Comparison of ENCODE assay signal across 14 cellular contexts in genomic region chr20:36969050-36969449, GRCh38. TPM values are rescaled to one million over a fixed set of nuclear protein-coding genes. Genes with fewer than 3 reads are reported as not detected.
A peak's percentile ranks its signal among the peaks of the same experiment; 100 is the strongest.
DNase-seq lines count a peak whose midpoint lies in the region; ATAC-seq and TF ChIP-seq lines count a peak whose summit lies in the region.
"Had no signal": no experiment of that assay in that cellular context is flagged by ENCODE, and none has a peak within 500 bp of the region (broad histone marks: within the 10 kb centered on the region; RNA-seq: fewer than 3 reads in every experiment).

No MANE protein-coding gene starts in this region.

- POLR2A ChIA-PET in T-cell (lab: Charles Lee) = no interaction called here

- peak overlapping the region; percentile 22 for H3K4me3 Mint-ChIP-seq in activated T-cell treated with anti-CD3 and anti-CD28 coated beads, Interleukin-2, amount 50 U/mL, for 24 hours
- peak overlapping the region; percentile 48 to 83 (median 55) for H3K4me3 Mint-ChIP-seq in T-cell

- H3K4me3 ChIP-seq in heart right ventricle = no peak overlapping the region
- H3K4me3 ChIP-seq in skin epidermis = no peak overlapping the region
- H3K4me3 ChIP-seq: upper lobe of left lung had no signal

- H3K36me3 ChIP-seq in heart right ventricle = no peaks in the 10 kb centered on the region
- H3K36me3 ChIP-seq: upper lobe of left lung had no signal

- H3K36me3 Mint-ChIP-seq in activated T-cell treated with anti-CD3 and anti-CD28 coated beads, Interleukin-2, amount 50 U/mL, for 24 hours (ENCODE audit: low read depth) = no peaks in the 10 kb centered on the region
- H3K36me3 Mint-ChIP-seq in T-cell = peaks cover 12% of the 10 kb centered on the region

- DNase-seq in activated T-cell treated with anti-CD3 and anti-CD28 coated beads, Interleukin-2, amount 50 U/mL, for 24 hours = no peak
- DNase-seq in activated T-cell treated with anti-CD3 and anti-CD28 coated beads, Interleukin-2, amount 50 U/mL, for 48 hours = no peak
- DNase-seq in T-cell (no peak), heart right ventricle (no peak), NAMALWA (ENCODE audit: low spot score) (no peak), NCI-H187 (lab: John Stamatoyannopoulos, UW) (no peak)
- DNase-seq: DMS79, NCI-H1436 treated with DMSO at 0.1 percent for 48 hours, NCI-H510A, posterior cingulate gyrus, RPMI8226, upper lobe of left lung had no signal

- intact Hi-C loops in heart right ventricle (cut with DNase I) = no loop called here

- peaks cover 0 to 29% (median 0%) of the 10 kb centered on the region in 9 donors for H3K4me1 ChIP-seq in heart right ventricle

- peak overlapping the region; percentile 57 for H3K27ac Mint-ChIP-seq in activated T-cell treated with anti-CD3 and anti-CD28 coated beads, Interleukin-2, amount 50 U/mL, for 24 hours
- H3K27ac Mint-ChIP-seq in T-cell = peak overlapping the region; percentile 97 to 98

- peaks cover 63% of the 10 kb centered on the region for H3K4me1 Mint-ChIP-seq in activated T-cell treated with anti-CD3 and anti-CD28 coated beads, Interleukin-2, amount 50 U/mL, for 24 hours (ENCODE audit: low read depth)
- peaks cover 61 to 75% (median 64%) of the 10 kb centered on the region in 3 donors for H3K4me1 Mint-ChIP-seq in T-cell

- CTCF ChIA-PET in T-cell (lab: Charles Lee) = interaction anchor here in 1 of 2 donors (1.5 kb wide), 2 partner anchors 39 to 46 kb away, joined by 3 read pairs; no protein-coding TSS in a partner anchor

- H3K27me3 Mint-ChIP-seq in activated T-cell treated with anti-CD3 and anti-CD28 coated beads, Interleukin-2, amount 50 U/mL, for 24 hours = no peaks in the 10 kb centered on the region
- H3K27me3 Mint-ChIP-seq in T-cell = no peaks in the 10 kb centered on the region

- ATAC-seq in T-cell (replicated peaks in 1 of 4) = no peak
- ATAC-seq in heart right ventricle = peak in 6 of 8 donors; percentile 12 to 42 (median 35)
- no peak for ATAC-seq in GM18907 (IDR thresholded peaks at IDR 0.05; ENCODE audit: unreplicated experiment)

- H3K9me3 Mint-ChIP-seq in activated T-cell treated with anti-CD3 and anti-CD28 coated beads, Interleukin-2, amount 50 U/mL, for 24 hours = peaks cover 3% of the 10 kb centered on the region
- H3K9me3 Mint-ChIP-seq in T-cell = peaks cover 0 to 5% (median 0%) of the 10 kb centered on the region in 3 donors

- no peaks in the 10 kb centered on the region for H3K27me3 ChIP-seq in heart right ventricle
- H3K27me3 ChIP-seq: upper lobe of left lung had no signal

- H3K27ac ChIP-seq in heart right ventricle (peak overlapping the region in 2 of 10 donors; percentile 14 to 84), skin epidermis (peak overlapping the region in 11 of 21 experiments; percentile 15 to 89 (median 56))

- no peak for TF ChIP-seq CTCF in heart right ventricle (IDR thresholded peaks at IDR 0.05)

- WGBS in heart right ventricle, 2 donors = 84 to 88% methylated on average over 4 of the region's 4 CpGs

- no peaks in the 10 kb centered on the region for H3K9me3 ChIP-seq in heart right ventricle
- H3K9me3 ChIP-seq: upper lobe of left lung had no signal

RNA-seq across cellular contexts. Expression of gene SAMHD1, which starts 17.5 kb away (rescaled TPM):
- total RNA-seq in T-cell = 100 to 1,000 TPM; 218 to 437 (median 244) TPM
- total RNA-seq in heart right ventricle = 100 to 1,000 TPM in 1 of 10 donors, 10 to 100 TPM in 9; 14.0 to 105 (median 26.7) TPM
- 10 to 100 TPM; 34.6 to 46.8 TPM for polyA plus RNA-seq in heart right ventricle

Comparison
In these comparisons a context has a peak if more than half of its experiments do, and no peak if none do; other contexts are left out.
1. ATAC-seq: peak in heart right ventricle (6 of 8); none in T-cell (0 of 4) and GM18907 (single experiment).